Comparison of ENCODE assay signal across 28 cellular contexts in genomic region chr7:43487731-43488073, GRCh38.
DNase-seq lines count a peak whose midpoint lies in the region; ATAC-seq and TF ChIP-seq lines count a peak whose summit lies in the region.
"Had no signal": no experiment of that assay in that cellular context is flagged by ENCODE, and none has a peak within 500 bp of the region (broad histone marks: within the 10 kb centered on the region; RNA-seq: fewer than 3 reads in every experiment).

No MANE protein-coding gene starts in this region.

- CTCF ChIA-PET in Calu3 (lab: Charles Lee) (interaction anchor here (2.7 kb wide), 1 partner anchor 95 kb away, joined by 18 read pairs; the partner anchor contains the start of gene STK17A), PC-9 (lab: Charles Lee) (no interaction called here)

- intact Hi-C loops in Calu3 (cut with micrococcal nuclease; ENCODE audit: unreplicated experiment) (loop anchor here (1.0 to 2.0 kb wide), 3 partner anchors 33 to 161 kb away; no protein-coding TSS in a partner anchor), PC-9 (cut with micrococcal nuclease; ENCODE audit: unreplicated experiment) (no loop called here)

- H3K36me3 Mint-ChIP-seq in Calu3 (ENCODE audit: insufficient read depth, unreplicated experiment) (peaks cover 9% of the 10 kb centered on the region), nephron (ENCODE audit: low read depth) (no peaks in the 10 kb centered on the region)
- no peaks in the 10 kb centered on the region for H3K36me3 Mint-ChIP-seq in stimulated activated naive B cell treated with anti-CD40 and anti-IgM and Interleukin-4, amounts not matched to agents 10 μg/mL and 1 μg/mL and 100 μg/mL, for 72 hours
- H3K36me3 Mint-ChIP-seq: CD4-positive, CD25-positive, alpha-beta regulatory T cell had no signal

- POLR2A ChIA-PET in PC-9 (lab: Charles Lee; ENCODE audit: unreplicated experiment), result no interaction called here

- no peak for TF ChIP-seq CTCF in Calu3 (IDR thresholded peaks at IDR 0.05; ENCODE audit: unreplicated experiment)
- TF ChIP-seq CTCF in nephron (IDR thresholded peaks at IDR 0.05; ENCODE audit: unreplicated experiment in 3 of 3), result no peak
- TF ChIP-seq CTCF in PC-9 (conservative IDR thresholded peaks at IDR 0.05), result no peak

- H3K27ac Mint-ChIP-seq in Calu3 (ENCODE audit: unreplicated experiment) (peak overlapping the region; percentile 92), nephron (peak overlapping the region; percentile 92 to 95 (median 93))
- H3K27ac Mint-ChIP-seq in stimulated activated naive B cell treated with anti-CD40 and anti-IgM and Interleukin-4, amounts not matched to agents 10 μg/mL and 1 μg/mL and 100 μg/mL, for 72 hours, result peak overlapping the region; percentile 37

- no peaks in the 10 kb centered on the region for H3F3A ChIP-seq in PC-9 (ENCODE audit: insufficient read depth, low read depth)

- H3K4me3 Mint-ChIP-seq in Calu3 (ENCODE audit: low read depth, unreplicated experiment), result peak overlapping the region; percentile 12
- H3K4me3 Mint-ChIP-seq in nephron, result no peak overlapping the region
- no peak overlapping the region for H3K4me3 Mint-ChIP-seq in stimulated activated naive B cell treated with anti-CD40 and anti-IgM and Interleukin-4, amounts not matched to agents 10 μg/mL and 1 μg/mL and 100 μg/mL, for 72 hours
- H3K4me3 Mint-ChIP-seq: CD4-positive, CD25-positive, alpha-beta regulatory T cell had no signal

- H3K9me3 ChIP-seq in PC-9 (ENCODE audit: insufficient read depth, low read depth), result no peaks in the 10 kb centered on the region
- H3K9me3 ChIP-seq: BE2C had no signal

- no peak overlapping the region for H2AFZ ChIP-seq in PC-9

- H3K4me3 ChIP-seq in PC-9, result no peak overlapping the region
- H3K4me3 ChIP-seq: K562 had no signal

- no peaks in the 10 kb centered on the region for H3K4me1 ChIP-seq in PC-9 (replicated peaks; ENCODE audit: insufficient read depth)
- H3K4me1 ChIP-seq: BE2C had no signal

- H3K9me2 ChIP-seq in PC-9 (ENCODE audit: insufficient read depth), result no peaks in the 10 kb centered on the region

- H3K27me3 ChIP-seq in PC-9 (ENCODE audit: insufficient read depth, low read depth), result peaks cover 34% of the 10 kb centered on the region
- H3K27me3 ChIP-seq: BE2C had no signal

- no peaks in the 10 kb centered on the region for H3K79me2 ChIP-seq in PC-9 (ENCODE audit: low read depth)

- H4K20me1 ChIP-seq in PC-9 (ENCODE audit: insufficient read depth), result no peaks in the 10 kb centered on the region

- H3K4me1 Mint-ChIP-seq in Calu3 (ENCODE audit: low read depth, unreplicated experiment) (peaks cover 73% of the 10 kb centered on the region), nephron (peaks cover 48% of the 10 kb centered on the region)
- peaks cover 10 to 16% of the 10 kb centered on the region in 2 donors for H3K4me1 Mint-ChIP-seq in stimulated activated naive B cell treated with anti-CD40 and anti-IgM and Interleukin-4, amounts not matched to agents 10 μg/mL and 1 μg/mL and 100 μg/mL, for 72 hours

- H3K27ac ChIP-seq in PC-9, result no peak overlapping the region

- H3K36me3 ChIP-seq in PC-9 (ENCODE audit: low read depth), result no peaks in the 10 kb centered on the region
- H3K36me3 ChIP-seq: BE2C had no signal

- no TSS peak for BruUV-seq in Calu3 (replicated peaks; lab: Mats Ljungman, UMichigan)
- BruUV-seq in PC-9 (replicated peaks; lab: Mats Ljungman, UMichigan), result no TSS peak

- ATAC-seq in stimulated activated naive B cell treated with anti-CD40 and anti-IgM and Interleukin-4, amounts not matched to agents 10 μg/mL and 1 μg/mL and 100 μg/mL, for 72 hours (replicated peaks), result no peak
- ATAC-seq in GM18517 (IDR thresholded peaks at IDR 0.05; ENCODE audit: unreplicated experiment), result no peak
- ATAC-seq: K562, PC-3 had no signal

- H3K4me2 ChIP-seq in PC-9, result no peak overlapping the region

- H3K9me3 Mint-ChIP-seq in Calu3 (ENCODE audit: low read depth, unreplicated experiment), result peaks cover 9% of the 10 kb centered on the region
- H3K9me3 Mint-ChIP-seq in nephron, result no peaks in the 10 kb centered on the region
- peaks cover 0 to 3% of the 10 kb centered on the region in 2 donors for H3K9me3 Mint-ChIP-seq in stimulated activated naive B cell treated with anti-CD40 and anti-IgM and Interleukin-4, amounts not matched to agents 10 μg/mL and 1 μg/mL and 100 μg/mL, for 72 hours
- H3K9me3 Mint-ChIP-seq: CD4-positive, CD25-positive, alpha-beta regulatory T cell had no signal

- no peaks in the 10 kb centered on the region for H3K27me3 Mint-ChIP-seq in Calu3 (ENCODE audit: unreplicated experiment)
- peaks cover 6% of the 10 kb centered on the region for H3K27me3 Mint-ChIP-seq in nephron (ENCODE audit: low read depth)
- peaks cover 4 to 23% of the 10 kb centered on the region in 2 donors for H3K27me3 Mint-ChIP-seq in stimulated activated naive B cell treated with anti-CD40 and anti-IgM and Interleukin-4, amounts not matched to agents 10 μg/mL and 1 μg/mL and 100 μg/mL, for 72 hours
- H3K27me3 Mint-ChIP-seq: CD4-positive, CD25-positive, alpha-beta regulatory T cell had no signal

- no peak for DNase-seq in Calu3
- peak; percentile 15 for DNase-seq in islet precursor cell
- no peak for DNase-seq in stimulated activated naive B cell treated with anti-CD40 and anti-IgM and Interleukin-4, amounts not matched to agents 10 μg/mL and 1 μg/mL and 100 μg/mL, for 72 hours
- DNase-seq in amniotic stem cell (lab: John Stamatoyannopoulos, UW), result no peak
- DNase-seq in PC-9, result no peak
- DNase-seq: BE2C; CD4-positive, CD25-positive, alpha-beta regulatory T cell; DMS 273 treated with DMSO at 0.1 percent for 48 hours; DMS79; EL; GDM1; Kasumi-1; NCI-H1092 treated with DMSO at 0.1 percent for 48 hours; NCI-H1436; NCI-H187; NCI-H2081 treated with DMSO at 0.1 percent for 48 hours; NCI-H2171; NCI-H226; NCI-H524; NCI-H748 treated with DMSO at 0.1 percent for 48 hours; NK-92 treated with Interleukin-12 subunit alpha and Interleukin-12 subunit beta, amount 100 ng/mL, for 24 hours; PC-3; RPMI8226; SHP77 treated with DMSO at 0.1 percent for 48 hours; T-helper 1 cell had no signal

Comparison
In these comparisons a context has a peak if more than half of its experiments do, and no peak if none do; other contexts are left out.
1. H3K27ac Mint-ChIP-seq: peak in every context shown above with its lines; median percentile 93 in nephron; 92 in Calu3; 37 in stimulated activated naive B cell treated with anti-CD40 and anti-IgM and Interleukin-4, amounts not matched to agents 10 μg/mL and 1 μg/mL and 100 μg/mL, for 72 hours.